Comparison of ENCODE assay signal across 20 cellular contexts in genomic region chrX:19721726-19722370, GRCh38.
DNase-seq lines count a peak whose midpoint lies in the region; ATAC-seq, FAIRE-seq and TF ChIP-seq lines count a peak whose summit lies in the region.
"Had no signal": no experiment of that assay in that cellular context is flagged by ENCODE, and none has a peak within 500 bp of the region (broad histone marks: within the 10 kb centered on the region; RNA-seq: fewer than 3 reads in every experiment).

No MANE protein-coding gene starts in this region.

- CTCF ChIA-PET in GM12878 (lab: Yijun Ruan, JAX) = no interaction called here

- no peaks in the 10 kb centered on the region for H3K27me3 ChIP-seq in left ventricle myocardium inferior (ENCODE audit: low read depth)
- H3K27me3 ChIP-seq in right atrium auricular region = peaks cover 0 to 5% of the 10 kb centered on the region in 2 donors
- H3K27me3 ChIP-seq in GM12878 (replicated peaks in 1 of 2; ENCODE audit: control insufficient read depth in 2 of 2, insufficient read depth in 2 of 2, low read length in 1 of 2) = no peaks in the 10 kb centered on the region
- H3K27me3 ChIP-seq in liver (ENCODE audit: control insufficient read depth in 4 of 4, insufficient read depth in 4 of 4, low read length in 3 of 4) = no peaks in the 10 kb centered on the region
- H3K27me3 ChIP-seq in thyroid gland = no peaks in the 10 kb centered on the region

- FAIRE-seq in GM12878 (lab: Jason Lieb, UNC) = no peak

- POLR2A ChIA-PET in GM12878 (lab: Charles Lee) = no interaction called here

- RAD21 ChIA-PET in GM12878 (lab: Charles Lee; ENCODE audit: unreplicated experiment) = no interaction called here

- WGBS in GM12878 (ENCODE audit: insufficient coverage, insufficient replicate concordance, low lambda C conversion rate, missing lambda C conversion rate) = 67% methylated on average over 8 of the region's 8 CpGs
- WGBS in liver = 62% methylated on average over 8 of the region's 8 CpGs
- 32 to 34% methylated on average over 7 to 8 of the region's 8 CpGs for WGBS in thyroid gland, 2 donors

- no TSS peak for BruUV-seq in GM12878 (replicated peaks; lab: Mats Ljungman, UMichigan)

- H2AFZ ChIP-seq in GM12878 (ENCODE audit: control insufficient read depth, low read depth, low read length) = no peak overlapping the region

- TF ChIP-seq CTCF in left ventricle myocardium inferior (IDR thresholded peaks at IDR 0.05; ENCODE audit: borderline replicate concordance) = no peak
- no peak for TF ChIP-seq CTCF in right atrium auricular region (IDR thresholded peaks at IDR 0.05)
- no peak for TF ChIP-seq CTCF in GM12878 (IDR thresholded peaks at IDR 0.05 in 2 of 3, conservative IDR thresholded peaks at IDR 0.05 in 1 of 3; ENCODE audit: control insufficient read depth in 2 of 3, extremely low read depth in 1 of 3, insufficient read depth in 1 of 3, low read depth in 3 of 3, low read length in 3 of 3)
- TF ChIP-seq CTCF in liver (IDR thresholded peaks at IDR 0.05; ENCODE audit: low read depth, low read length, missing input control) = no peak
- TF ChIP-seq CTCF in thyroid gland (IDR thresholded peaks at IDR 0.05) = no peak

- intact Hi-C loops in left ventricle myocardium inferior (cut with micrococcal nuclease) (no loop called here), GM12878 (cut with micrococcal nuclease; ENCODE audit: unreplicated experiment) (no loop called here), thyroid gland (cut with DNase I) (no loop called here)

- TF ChIP-seq RAD21 in GM12878 (IDR thresholded peaks at IDR 0.05; ENCODE audit: insufficient read depth, low read depth, low read length) (no peak), liver (IDR thresholded peaks at IDR 0.05) (no peak)

- TF ChIP-seq EP300 in GM12878 (IDR thresholded peaks at IDR 0.05; ENCODE audit: borderline replicate concordance in 1 of 2, control insufficient read depth in 1 of 2, low read depth in 2 of 2, low read length in 2 of 2) = no peak

- in situ Hi-C loops in GM12878 (cut with MboI) = no loop called here

- H3K27ac ChIP-seq in left ventricle myocardium inferior (replicated peaks) (no peak overlapping the region), right atrium auricular region (no peak overlapping the region), GM12878 (ENCODE audit: control insufficient read depth, insufficient read depth) (no peak overlapping the region), liver (ENCODE audit: low read depth in 1 of 2, low read length in 2 of 2) (no peak overlapping the region), thyroid gland (peak overlapping the region in 1 of 3 donors; percentile 30)
- H3K27ac ChIP-seq: thoracic aorta had no signal

- H3K36me3 ChIP-seq in left ventricle myocardium inferior = no peaks in the 10 kb centered on the region
- no peaks in the 10 kb centered on the region for H3K36me3 ChIP-seq in right atrium auricular region
- H3K36me3 ChIP-seq in GM12878 (ENCODE audit: control insufficient read depth in 2 of 2, insufficient read depth in 2 of 2, low read length in 1 of 2) = peaks cover 0 to 4% of the 10 kb centered on the region in 2 experiments; a peak in 3 of 4 replicates
- no peaks in the 10 kb centered on the region for H3K36me3 ChIP-seq in liver (ENCODE audit: control insufficient read depth in 4 of 4, insufficient read depth in 3 of 4, low read depth in 1 of 4, low read length in 3 of 4)
- H3K36me3 ChIP-seq in thyroid gland = no peaks in the 10 kb centered on the region
- H3K36me3 ChIP-seq: thoracic aorta had no signal

- H4K20me1 ChIP-seq in GM12878 (ENCODE audit: control insufficient read depth, insufficient read depth) = no peaks in the 10 kb centered on the region; the same call in 1 of the 2 replicates

- H3K4me2 ChIP-seq in GM12878 (ENCODE audit: control insufficient read depth, insufficient read depth) = no peak overlapping the region

- SMC1A ChIA-PET in GM12878 (lab: Charles Lee; ENCODE audit: uncharacterized antibody, unreplicated experiment) = interaction anchor here (0.9 to 1.7 kb wide), 2 partner anchors 12 to 43 kb away, joined by 3 to 5 read pairs; no protein-coding TSS in a partner anchor

- peak; percentile 51 for ATAC-seq in GM12878
- ATAC-seq in HG03520 (IDR thresholded peaks at IDR 0.05; ENCODE audit: unreplicated experiment) = no peak
- ATAC-seq: activated T-cell treated with anti-CD3 and anti-CD28 coated beads, Interleukin-2, amount 50 U/mL, for 4 hours; naive thymus-derived CD4-positive, alpha-beta T cell; sciatic nerve had no signal

- H3K79me2 ChIP-seq in GM12878 (ENCODE audit: control insufficient read depth, insufficient read depth, low read length) = peaks cover 32% of the 10 kb centered on the region

- DNase-seq in left ventricle myocardium inferior (peak; percentile 16), right atrium auricular region (ENCODE audit: low spot score) (no peak), GM12878 (ENCODE audit: low read depth, low spot score) (no peak), thyroid gland (peak; percentile 89 to 91), hepatic stellate cell (ENCODE audit: low spot score) (no peak), NCI-H2029 (lab: John Stamatoyannopoulos, UW) (no peak)
- DNase-seq: activated CD4-positive, alpha-beta T cell treated with anti-CD3 and anti-CD28 coated beads, Interleukin-2, amount 10 ng/mL, durations not matched to agents 24 days and 14 days; activated naive CD8-positive, alpha-beta T cell treated with anti-CD3 and anti-CD28 coated beads for 36 hours; activated T-cell treated with anti-CD3 and anti-CD28 coated beads, Interleukin-2, amount 50 U/mL, for 4 hours; glutamatergic neuron; naive thymus-derived CD4-positive, alpha-beta T cell; NCI-H2107; SHP77 treated with DMSO at 0.1 percent for 48 hours; stimulated activated CD4-positive, alpha-beta T cell treated with anti-CD3 and anti-CD28 coated beads, Interleukin-2, amount 100 ng/mL, for 48 hours; stimulated activated CD8-positive, alpha-beta memory T cell treated with anti-CD3 and anti-CD28 coated beads, Interleukin-4, amount 100 ng/mL, for 48 hours; T-helper 9 cell had no signal

- TF ChIP-seq POLR2A in GM12878 (IDR thresholded peaks at IDR 0.05; ENCODE audit: low read depth, low read length) (no peak), thyroid gland (IDR thresholded peaks at IDR 0.05) (no peak)

- H3K9me3 ChIP-seq in left ventricle myocardium inferior (replicated peaks) (no peaks in the 10 kb centered on the region), right atrium auricular region (no peaks in the 10 kb centered on the region), GM12878 (replicated peaks; ENCODE audit: control insufficient read depth, insufficient read depth, low read length) (no peaks in the 10 kb centered on the region), liver (ENCODE audit: control insufficient read depth in 4 of 4, low read length in 3 of 4) (no peaks in the 10 kb centered on the region), thyroid gland (no peaks in the 10 kb centered on the region)
- H3K9me3 ChIP-seq: thoracic aorta had no signal

- H3K4me3 ChIP-seq in left ventricle myocardium inferior (no peak overlapping the region), right atrium auricular region (no peak overlapping the region), GM12878 (no peak overlapping the region), liver (ENCODE audit: low read depth in 1 of 3, low read length in 3 of 3) (no peak overlapping the region), thyroid gland (replicated peaks in 1 of 3) (no peak overlapping the region)
- H3K4me3 ChIP-seq: thoracic aorta had no signal

- H3K4me1 ChIP-seq in left ventricle myocardium inferior (peaks cover 7% of the 10 kb centered on the region), right atrium auricular region (no peaks in the 10 kb centered on the region), GM12878 (ENCODE audit: control insufficient read depth, insufficient read depth, low read length) (no peaks in the 10 kb centered on the region; the same call in 1 of the 2 replicates), liver (ENCODE audit: control insufficient read depth in 4 of 4, insufficient read depth in 4 of 4, low read length in 3 of 4) (peaks cover 0 to 3% (median 0%) of the 10 kb centered on the region in 4 donors), thyroid gland (no peaks in the 10 kb centered on the region)

- H3K9ac ChIP-seq in GM12878 (ENCODE audit: control insufficient read depth, insufficient read depth, low read length) = no peak overlapping the region
- no peak overlapping the region for H3K9ac ChIP-seq in liver (ENCODE audit: low read depth in 1 of 2, low read length in 2 of 2)

TF ChIP-seq in GM12878, 131 proteins besides CTCF, POLR2A, EP300 and RAD21 (continues in another document):
- TF ChIP-seq ZNF274 (IDR thresholded peaks at IDR 0.05; ENCODE audit: insufficient read depth, insufficient read length) = no peak
- TF ChIP-seq SRF (IDR thresholded peaks at IDR 0.05; ENCODE audit: low read depth in 2 of 2, low read length in 2 of 2) = no peak
- no peak for TF ChIP-seq EED (IDR thresholded peaks at IDR 0.05; ENCODE audit: low read depth)

TF ChIP-seq in liver, 16 proteins besides CTCF, POLR2A, EP300 and RAD21:
- no peak for TF ChIP-seq JUND (IDR thresholded peaks at IDR 0.05)
- peak; percentile 22 to 37 for TF ChIP-seq HNF4A (conservative IDR thresholded peaks at IDR 0.05)
- TF ChIP-seq HNF4G (IDR thresholded peaks at IDR 0.05) = no peak

Comparison
In these comparisons a context has a peak if more than half of its experiments do, and no peak if none do; other contexts are left out.
1. DNase-seq: peak in left ventricle myocardium inferior (single experiment) and thyroid gland (2 of 2); none in right atrium auricular region (single experiment), GM12878 (single experiment), hepatic stellate cell (single experiment) and NCI-H2029 (single experiment).